In the genomic region with DNA sequence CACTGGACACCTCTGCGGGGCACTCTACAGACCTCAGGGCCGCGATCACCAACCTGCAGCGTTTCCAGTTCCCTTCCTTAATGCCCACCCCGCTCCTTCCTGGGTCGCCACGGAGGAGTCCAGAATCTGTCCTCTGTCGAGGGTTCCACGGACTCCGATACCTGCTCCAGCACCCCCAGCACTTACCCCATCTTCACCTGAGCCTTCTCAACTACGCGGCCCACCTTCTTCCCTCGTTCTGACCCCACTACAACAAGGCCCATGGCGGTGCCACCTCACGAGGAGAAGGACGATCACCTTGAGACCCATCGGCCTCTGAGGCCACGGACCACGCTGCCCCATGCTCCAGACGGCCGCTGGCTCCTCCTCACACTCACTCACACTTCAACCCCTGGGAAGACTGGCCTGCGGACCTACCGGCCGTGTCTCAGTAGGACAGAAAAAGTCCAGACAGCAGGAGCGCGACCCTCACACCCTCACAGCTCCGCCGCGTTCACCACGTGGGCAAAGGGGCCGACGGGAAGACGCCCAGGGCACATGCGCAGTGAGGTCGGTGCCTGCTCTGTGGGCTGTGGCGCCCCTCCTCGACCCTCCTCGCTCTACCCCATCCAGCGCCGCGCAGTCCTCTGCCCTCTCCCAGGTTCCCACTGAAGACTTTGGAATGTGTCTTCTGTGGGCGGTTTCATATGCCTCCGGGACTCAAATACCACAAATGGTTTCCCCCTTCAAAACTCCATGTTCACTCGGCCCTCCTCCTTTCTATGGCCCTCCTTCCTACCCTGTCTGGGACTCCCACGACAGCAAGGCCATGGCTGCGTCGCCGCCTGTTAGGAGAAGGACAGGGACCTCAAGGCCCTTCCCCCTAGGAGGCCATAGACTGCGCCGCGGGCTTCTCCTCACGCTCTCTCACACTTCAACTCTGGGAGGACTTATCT, we compare ENCODE assay signal across 1 cellular context.
TF ChIP-seq lines count a peak whose summit lies in the region.

No MANE protein-coding gene starts in this region.

TF ChIP-seq in K562, 482 proteins besides CTCF, POLR2A, EP300 and RAD21 (continued from another document and continues in another):
- TF ChIP-seq, protein P1, sequence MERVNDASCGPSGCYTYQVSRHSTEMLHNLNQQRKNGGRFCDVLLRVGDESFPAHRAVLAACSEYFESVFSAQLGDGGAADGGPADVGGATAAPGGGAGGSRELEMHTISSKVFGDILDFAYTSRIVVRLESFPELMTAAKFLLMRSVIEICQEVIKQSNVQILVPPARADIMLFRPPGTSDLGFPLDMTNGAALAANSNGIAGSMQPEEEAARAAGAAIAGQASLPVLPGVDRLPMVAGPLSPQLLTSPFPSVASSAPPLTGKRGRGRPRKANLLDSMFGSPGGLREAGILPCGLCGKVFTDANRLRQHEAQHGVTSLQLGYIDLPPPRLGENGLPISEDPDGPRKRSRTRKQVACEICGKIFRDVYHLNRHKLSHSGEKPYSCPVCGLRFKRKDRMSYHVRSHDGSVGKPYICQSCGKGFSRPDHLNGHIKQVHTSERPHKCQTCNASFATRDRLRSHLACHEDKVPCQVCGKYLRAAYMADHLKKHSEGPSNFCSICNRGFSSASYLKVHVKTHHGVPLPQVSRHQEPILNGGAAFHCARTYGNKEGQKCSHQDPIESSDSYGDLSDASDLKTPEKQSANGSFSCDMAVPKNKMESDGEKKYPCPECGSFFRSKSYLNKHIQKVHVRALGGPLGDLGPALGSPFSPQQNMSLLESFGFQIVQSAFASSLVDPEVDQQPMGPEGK (CRISPR knock-in tag; IDR thresholded peaks at IDR 0.05; ENCODE audit: borderline replicate concordance) = no peak
- TF ChIP-seq KAT7 (CRISPR knock-in tag; IDR thresholded peaks at IDR 0.05; ENCODE audit: borderline replicate concordance) = no peak
- TF ChIP-seq SREBF1 (IDR thresholded peaks at IDR 0.05; ENCODE audit: borderline replicate concordance, low read depth, low read length) = no peak
- peak; percentile 41; the same call in 1 of the 2 replicates for TF ChIP-seq POLR2AphosphoS5 (IDR thresholded peaks at IDR 0.05; ENCODE audit: control insufficient read depth, insufficient read depth, low read depth, low read length)
- no peak for TF ChIP-seq ZBTB5 (IDR thresholded peaks at IDR 0.05)
- no peak for TF ChIP-seq AFF4 (CRISPR knock-in tag; IDR thresholded peaks at IDR 0.05)
- peak; percentile 66; the same call in 1 of the 2 replicates for TF ChIP-seq SMAD4 (CRISPR knock-in tag; conservative IDR thresholded peaks at IDR 0.05)
- TF ChIP-seq E2F1 (CRISPR knock-in tag; IDR thresholded peaks at IDR 0.05) = no peak; the same call in 1 of the 2 replicates
- TF ChIP-seq, protein P2, sequence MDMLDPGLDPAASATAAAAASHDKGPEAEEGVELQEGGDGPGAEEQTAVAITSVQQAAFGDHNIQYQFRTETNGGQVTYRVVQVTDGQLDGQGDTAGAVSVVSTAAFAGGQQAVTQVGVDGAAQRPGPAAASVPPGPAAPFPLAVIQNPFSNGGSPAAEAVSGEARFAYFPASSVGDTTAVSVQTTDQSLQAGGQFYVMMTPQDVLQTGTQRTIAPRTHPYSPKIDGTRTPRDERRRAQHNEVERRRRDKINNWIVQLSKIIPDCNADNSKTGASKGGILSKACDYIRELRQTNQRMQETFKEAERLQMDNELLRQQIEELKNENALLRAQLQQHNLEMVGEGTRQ (CRISPR knock-in tag; IDR thresholded peaks at IDR 0.05) = peak; percentile 87
- TF ChIP-seq FOXJ2 (tag; IDR thresholded peaks at IDR 0.05) = 0 out of 2 replicates have a peak, but pooled peaks have one; percentile 25
- TF ChIP-seq, protein P3, sequence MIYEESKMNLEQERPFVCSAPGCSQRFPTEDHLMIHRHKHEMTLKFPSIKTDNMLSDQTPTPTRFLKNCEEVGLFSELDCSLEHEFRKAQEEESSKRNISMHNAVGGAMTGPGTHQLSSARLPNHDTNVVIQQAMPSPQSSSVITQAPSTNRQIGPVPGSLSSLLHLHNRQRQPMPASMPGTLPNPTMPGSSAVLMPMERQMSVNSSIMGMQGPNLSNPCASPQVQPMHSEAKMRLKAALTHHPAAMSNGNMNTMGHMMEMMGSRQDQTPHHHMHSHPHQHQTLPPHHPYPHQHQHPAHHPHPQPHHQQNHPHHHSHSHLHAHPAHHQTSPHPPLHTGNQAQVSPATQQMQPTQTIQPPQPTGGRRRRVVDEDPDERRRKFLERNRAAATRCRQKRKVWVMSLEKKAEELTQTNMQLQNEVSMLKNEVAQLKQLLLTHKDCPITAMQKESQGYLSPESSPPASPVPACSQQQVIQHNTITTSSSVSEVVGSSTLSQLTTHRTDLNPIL (CRISPR knock-in tag; IDR thresholded peaks at IDR 0.05) = no peak
- TF ChIP-seq, protein P4, sequence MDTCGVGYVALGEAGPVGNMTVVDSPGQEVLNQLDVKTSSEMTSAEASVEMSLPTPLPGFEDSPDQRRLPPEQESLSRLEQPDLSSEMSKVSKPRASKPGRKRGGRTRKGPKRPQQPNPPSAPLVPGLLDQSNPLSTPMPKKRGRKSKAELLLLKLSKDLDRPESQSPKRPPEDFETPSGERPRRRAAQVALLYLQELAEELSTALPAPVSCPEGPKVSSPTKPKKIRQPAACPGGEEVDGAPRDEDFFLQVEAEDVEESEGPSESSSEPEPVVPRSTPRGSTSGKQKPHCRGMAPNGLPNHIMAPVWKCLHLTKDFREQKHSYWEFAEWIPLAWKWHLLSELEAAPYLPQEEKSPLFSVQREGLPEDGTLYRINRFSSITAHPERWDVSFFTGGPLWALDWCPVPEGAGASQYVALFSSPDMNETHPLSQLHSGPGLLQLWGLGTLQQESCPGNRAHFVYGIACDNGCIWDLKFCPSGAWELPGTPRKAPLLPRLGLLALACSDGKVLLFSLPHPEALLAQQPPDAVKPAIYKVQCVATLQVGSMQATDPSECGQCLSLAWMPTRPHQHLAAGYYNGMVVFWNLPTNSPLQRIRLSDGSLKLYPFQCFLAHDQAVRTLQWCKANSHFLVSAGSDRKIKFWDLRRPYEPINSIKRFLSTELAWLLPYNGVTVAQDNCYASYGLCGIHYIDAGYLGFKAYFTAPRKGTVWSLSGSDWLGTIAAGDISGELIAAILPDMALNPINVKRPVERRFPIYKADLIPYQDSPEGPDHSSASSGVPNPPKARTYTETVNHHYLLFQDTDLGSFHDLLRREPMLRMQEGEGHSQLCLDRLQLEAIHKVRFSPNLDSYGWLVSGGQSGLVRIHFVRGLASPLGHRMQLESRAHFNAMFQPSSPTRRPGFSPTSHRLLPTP (IDR thresholded peaks at IDR 0.05; ENCODE audit: borderline replicate concordance, extremely low read depth, insufficient read length) = no peak
- no peak for TF ChIP-seq ATF1 (CRISPR knock-in tag; IDR thresholded peaks at IDR 0.05)
- peak; percentile 70 for TF ChIP-seq ATF1 (tag; IDR thresholded peaks at IDR 0.05)
- TF ChIP-seq U2AF1 (optimal IDR thresholded peaks at IDR 0.05; ENCODE audit: low read depth, low read length) = no peak
- peak; percentile 93 to 94 for TF ChIP-seq NRF1 (conservative IDR thresholded peaks at IDR 0.05 in 1 of 2, IDR thresholded peaks at IDR 0.05 in 1 of 2)
- no peak for TF ChIP-seq WHSC1 (IDR thresholded peaks at IDR 0.05; ENCODE audit: low read length)
- TF ChIP-seq, protein P5, sequence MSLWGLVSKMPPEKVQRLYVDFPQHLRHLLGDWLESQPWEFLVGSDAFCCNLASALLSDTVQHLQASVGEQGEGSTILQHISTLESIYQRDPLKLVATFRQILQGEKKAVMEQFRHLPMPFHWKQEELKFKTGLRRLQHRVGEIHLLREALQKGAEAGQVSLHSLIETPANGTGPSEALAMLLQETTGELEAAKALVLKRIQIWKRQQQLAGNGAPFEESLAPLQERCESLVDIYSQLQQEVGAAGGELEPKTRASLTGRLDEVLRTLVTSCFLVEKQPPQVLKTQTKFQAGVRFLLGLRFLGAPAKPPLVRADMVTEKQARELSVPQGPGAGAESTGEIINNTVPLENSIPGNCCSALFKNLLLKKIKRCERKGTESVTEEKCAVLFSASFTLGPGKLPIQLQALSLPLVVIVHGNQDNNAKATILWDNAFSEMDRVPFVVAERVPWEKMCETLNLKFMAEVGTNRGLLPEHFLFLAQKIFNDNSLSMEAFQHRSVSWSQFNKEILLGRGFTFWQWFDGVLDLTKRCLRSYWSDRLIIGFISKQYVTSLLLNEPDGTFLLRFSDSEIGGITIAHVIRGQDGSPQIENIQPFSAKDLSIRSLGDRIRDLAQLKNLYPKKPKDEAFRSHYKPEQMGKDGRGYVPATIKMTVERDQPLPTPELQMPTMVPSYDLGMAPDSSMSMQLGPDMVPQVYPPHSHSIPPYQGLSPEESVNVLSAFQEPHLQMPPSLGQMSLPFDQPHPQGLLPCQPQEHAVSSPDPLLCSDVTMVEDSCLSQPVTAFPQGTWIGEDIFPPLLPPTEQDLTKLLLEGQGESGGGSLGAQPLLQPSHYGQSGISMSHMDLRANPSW (CRISPR knock-in tag; IDR thresholded peaks at IDR 0.05) = peak; percentile 24; the same call in 1 of the 2 replicates
- peak; percentile 83 for TF ChIP-seq CXXC5 (CRISPR knock-in tag; IDR thresholded peaks at IDR 0.05)
- TF ChIP-seq CTBP1 (IDR thresholded peaks at IDR 0.05; ENCODE audit: borderline replicate concordance) = 0 out of 2 replicates have a peak, but pooled peaks have one; percentile 45
- peak in 1 of 2 experiments; percentile 89; a peak in 2 of 3 replicates for TF ChIP-seq CBX3 (IDR thresholded peaks at IDR 0.05; ENCODE audit: borderline replicate concordance in 1 of 2, low read length in 2 of 2)
- TF ChIP-seq MBD1 (CRISPR knock-in tag; IDR thresholded peaks at IDR 0.05) = no peak
- no peak for TF ChIP-seq ZNF699 (CRISPR knock-in tag; IDR thresholded peaks at IDR 0.05; ENCODE audit: insufficient replicate concordance)
- TF ChIP-seq SMARCA4 (IDR thresholded peaks at IDR 0.05) = no peak; the same call in 1 of the 2 replicates
- TF ChIP-seq, protein P6, sequence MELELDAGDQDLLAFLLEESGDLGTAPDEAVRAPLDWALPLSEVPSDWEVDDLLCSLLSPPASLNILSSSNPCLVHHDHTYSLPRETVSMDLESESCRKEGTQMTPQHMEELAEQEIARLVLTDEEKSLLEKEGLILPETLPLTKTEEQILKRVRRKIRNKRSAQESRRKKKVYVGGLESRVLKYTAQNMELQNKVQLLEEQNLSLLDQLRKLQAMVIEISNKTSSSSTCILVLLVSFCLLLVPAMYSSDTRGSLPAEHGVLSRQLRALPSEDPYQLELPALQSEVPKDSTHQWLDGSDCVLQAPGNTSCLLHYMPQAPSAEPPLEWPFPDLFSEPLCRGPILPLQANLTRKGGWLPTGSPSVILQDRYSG (tag; conservative IDR thresholded peaks at IDR 0.05; ENCODE audit: low read depth) = peak; percentile 70; the same call in 1 of the 2 replicates
- TF ChIP-seq KAT2B (IDR thresholded peaks at IDR 0.05; ENCODE audit: low read depth, low read length) = no peak
